20 cellular contexts compared by ENCODE assay signal in the genomic region with DNA sequence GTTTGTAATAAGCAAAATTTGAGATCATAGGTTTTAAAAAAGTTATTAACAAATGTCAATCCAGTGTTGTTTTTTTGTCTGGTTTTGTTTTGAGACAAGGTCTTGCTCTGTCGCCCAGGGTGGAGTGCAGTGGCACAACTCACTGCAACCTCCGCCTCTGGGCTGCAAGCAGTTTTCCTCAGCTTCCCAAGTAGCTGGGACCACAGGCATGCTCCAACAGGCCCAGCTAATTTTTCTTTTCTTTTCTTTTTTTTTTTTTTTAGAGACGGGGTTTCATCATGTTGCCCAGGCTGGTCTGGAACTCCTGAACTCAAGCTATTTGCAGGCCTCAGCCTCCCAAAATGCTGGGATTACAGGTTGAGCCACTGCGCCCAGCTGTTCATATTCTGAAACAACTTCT. TPM values are rescaled to one million over a fixed set of nuclear protein-coding genes. Genes with fewer than 3 reads are reported as not detected.
DNase-seq lines count a peak whose midpoint lies in the region; ATAC-seq and TF ChIP-seq lines count a peak whose summit lies in the region.
"Had no signal": no experiment of that assay in that cellular context is flagged by ENCODE, and none has a peak within 500 bp of the region (broad histone marks: within the 10 kb centered on the region; RNA-seq: fewer than 3 reads in every experiment).

No MANE protein-coding gene starts in this region.

- 83 to 85% methylated on average over 4 of the region's 4 CpGs for WGBS in aorta, 2 donors

- H3K9me3 ChIP-seq in HUES6 (ENCODE audit: control insufficient read depth, insufficient read depth, low read depth, low read length), result no peaks in the 10 kb centered on the region
- no peaks in the 10 kb centered on the region for H3K9me3 ChIP-seq in aorta (ENCODE audit: control insufficient read depth, low read length)
- H3K9me3 ChIP-seq: BLaER1 had no signal

- no peak overlapping the region for H3K4me3 ChIP-seq in HUES6 (ENCODE audit: low read depth, low read length)
- no peak overlapping the region for H3K4me3 ChIP-seq in aorta (ENCODE audit: low read length in 2 of 2)
- H3K4me3 ChIP-seq: BLaER1 had no signal

- peak overlapping the region; percentile 51 for H3K27ac Mint-ChIP-seq in nephron progenitor cell
- H3K27ac Mint-ChIP-seq: CD8-positive, alpha-beta T cell had no signal

- H3K4me3 Mint-ChIP-seq in nephron progenitor cell, result no peak overlapping the region
- H3K4me3 Mint-ChIP-seq: CD8-positive, alpha-beta T cell had no signal

- H3K27me3 ChIP-seq in HUES6 (ENCODE audit: control insufficient read depth, insufficient read depth, low read length), result no peaks in the 10 kb centered on the region
- no peaks in the 10 kb centered on the region for H3K27me3 ChIP-seq in foreskin keratinocyte
- no peaks in the 10 kb centered on the region for H3K27me3 ChIP-seq in aorta (ENCODE audit: control insufficient read depth in 1 of 2, insufficient read depth in 2 of 2, low read length in 1 of 2)
- H3K27me3 ChIP-seq: BLaER1 had no signal

- H3K4me1 ChIP-seq in HUES6 (ENCODE audit: control insufficient read depth, insufficient read depth, low read length) (peaks cover 42% of the 10 kb centered on the region), foreskin keratinocyte (peaks cover 7% of the 10 kb centered on the region), aorta (ENCODE audit: control insufficient read depth in 1 of 2, insufficient read depth in 2 of 2, low read length in 2 of 2) (no peaks in the 10 kb centered on the region)
- H3K4me1 ChIP-seq: BLaER1 had no signal

- H3K27ac ChIP-seq in HUES6 (ENCODE audit: low read depth, low read length) (peak overlapping the region; percentile 47), foreskin keratinocyte (no peak overlapping the region), aorta (ENCODE audit: low read depth in 1 of 2, low read length in 2 of 2) (no peak overlapping the region)
- H3K27ac ChIP-seq: BLaER1 had no signal

- H3K36me3 ChIP-seq in HUES6 (ENCODE audit: control insufficient read depth, insufficient read depth, low read length) (peaks cover 33% of the 10 kb centered on the region), aorta (ENCODE audit: control insufficient read depth in 1 of 2, insufficient read depth in 2 of 2, low read length in 1 of 2) (no peaks in the 10 kb centered on the region)
- H3K36me3 ChIP-seq: BLaER1 had no signal

- ATAC-seq in foreskin keratinocyte (peak; percentile 19), GM18520 (IDR thresholded peaks at IDR 0.05; ENCODE audit: unreplicated experiment) (no peak), aorta (ENCODE audit: low FRiP score) (no peak)
- ATAC-seq: CD8-positive, alpha-beta T cell had no signal

- no peaks in the 10 kb centered on the region for H3K27me3 Mint-ChIP-seq in nephron progenitor cell (ENCODE audit: low read depth, poor library complexity)

- peaks cover 5% of the 10 kb centered on the region for H3K4me1 Mint-ChIP-seq in nephron progenitor cell

- no peak overlapping the region for H3K9ac ChIP-seq in HUES6 (ENCODE audit: low read length)
- H3K9ac ChIP-seq: BLaER1 had no signal

- intact Hi-C loops in aorta (cut with DNase I), result no loop called here

- TF ChIP-seq CTCF in foreskin keratinocyte (conservative IDR thresholded peaks at IDR 0.05), result no peak
- no peak for TF ChIP-seq CTCF in nephron progenitor cell (IDR thresholded peaks at IDR 0.05)

- H3K9me3 Mint-ChIP-seq in nephron progenitor cell, result no peaks in the 10 kb centered on the region
- H3K9me3 Mint-ChIP-seq: CD8-positive, alpha-beta T cell had no signal

- DNase-seq in ELF-1 (ENCODE audit: low read depth, low spot score) (peak; percentile 15), foreskin keratinocyte (no peak), nephron progenitor cell (no peak), SW 1271 (lab: John Stamatoyannopoulos, UW) (no peak), aorta (no peak)
- no peak for DNase-seq in activated T-cell treated with anti-CD3 and anti-CD28 coated beads, Interleukin-2, amount 50 U/mL, for 48 hours
- DNase-seq: CD8-positive, alpha-beta T cell; DMS79; IMR-90; Karpas-422; NCI-H1105; NCI-H1694; NCI-H446 treated with DMSO at 0.1 percent for 48 hours; OCI-M1; RPMI8226; SIG-M5 had no signal

- no peaks in the 10 kb centered on the region for H3K36me3 Mint-ChIP-seq in nephron progenitor cell (ENCODE audit: low read depth)

RNA-seq across cellular contexts. Expression of gene GALNT3, which starts 31.3 kb away (rescaled TPM):
- total RNA-seq in foreskin keratinocyte (96.5 and 99.1 TPM in 2 replicates), aorta (1 to 10 TPM; 2.0 to 2.4 TPM)
- polyA plus RNA-seq in foreskin keratinocyte (40.8 and 48.7 TPM in 2 replicates), aorta (1 to 10 TPM in 1 of 2 donors, under 1 TPM in 1; 0.23 to 3.4 TPM)
- total RNA-seq: G401 had no signal

Comparison
In these comparisons a context has a peak if more than half of its experiments do, and no peak if none do; other contexts are left out.
1. RNA of gene GALNT3, which starts 31.3 kb away (total RNA-seq): 96.5 to 99.1 TPM in foreskin keratinocyte; 2.0 to 2.4 TPM in aorta; every median in the first group is over 10 times any median in the second.